In genomic region chr12:110349096-110349495, GRCh38 we compare ENCODE assay signal across 1 cellular context.
TF ChIP-seq lines count a peak whose summit lies in the region.

No MANE protein-coding gene starts in this region.

TF ChIP-seq in IMR-90, 13 proteins besides CTCF, POLR2A, EP300 and RAD21:
- TF ChIP-seq CEBPB (IDR thresholded peaks at IDR 0.05; ENCODE audit: low read depth, low read length) (no peak), RFX5 (IDR thresholded peaks at IDR 0.05; ENCODE audit: low read depth, low read length) (no peak), MXI1 (IDR thresholded peaks at IDR 0.05; ENCODE audit: borderline replicate concordance, low read depth, low read length) (no peak)
